1 cellular context compared by ENCODE assay signal in genomic region chr17:19398301-19399181, GRCh38.
TF ChIP-seq lines count a peak whose summit lies in the region.

No MANE protein-coding gene starts in this region.

TF ChIP-seq in K562, 482 proteins besides CTCF, POLR2A, EP300 and RAD21:
- TF ChIP-seq CEBPG (CRISPR knock-in tag; IDR thresholded peaks at IDR 0.05) (no peak), CEBPG (tag; conservative IDR thresholded peaks at IDR 0.05 in 1 of 2, IDR thresholded peaks at IDR 0.05 in 1 of 2) (no peak), ZC3H8 (IDR thresholded peaks at IDR 0.05) (no peak), NFIC (IDR thresholded peaks at IDR 0.05) (peak; percentile 51), RBM25 (IDR thresholded peaks at IDR 0.05; ENCODE audit: low read depth, low read length, severe bottlenecking) (peak; percentile 76), BCOR (IDR thresholded peaks at IDR 0.05) (0 out of 2 replicates have a peak, but pooled peaks have one; percentile 38), GTF3C2 (IDR thresholded peaks at IDR 0.05; ENCODE audit: borderline replicate concordance, extremely low read depth, insufficient read length) (no peak), KDM1A (IDR thresholded peaks at IDR 0.05) (0 out of 4 replicates have a peak, but pooled peaks of 1 of the 2 experiments have one; percentile 19), TEAD1 (CRISPR knock-in tag; IDR thresholded peaks at IDR 0.05) (no peak), KHSRP (IDR thresholded peaks at IDR 0.05) (no peak)
- TF ChIP-seq, protein P1, sequence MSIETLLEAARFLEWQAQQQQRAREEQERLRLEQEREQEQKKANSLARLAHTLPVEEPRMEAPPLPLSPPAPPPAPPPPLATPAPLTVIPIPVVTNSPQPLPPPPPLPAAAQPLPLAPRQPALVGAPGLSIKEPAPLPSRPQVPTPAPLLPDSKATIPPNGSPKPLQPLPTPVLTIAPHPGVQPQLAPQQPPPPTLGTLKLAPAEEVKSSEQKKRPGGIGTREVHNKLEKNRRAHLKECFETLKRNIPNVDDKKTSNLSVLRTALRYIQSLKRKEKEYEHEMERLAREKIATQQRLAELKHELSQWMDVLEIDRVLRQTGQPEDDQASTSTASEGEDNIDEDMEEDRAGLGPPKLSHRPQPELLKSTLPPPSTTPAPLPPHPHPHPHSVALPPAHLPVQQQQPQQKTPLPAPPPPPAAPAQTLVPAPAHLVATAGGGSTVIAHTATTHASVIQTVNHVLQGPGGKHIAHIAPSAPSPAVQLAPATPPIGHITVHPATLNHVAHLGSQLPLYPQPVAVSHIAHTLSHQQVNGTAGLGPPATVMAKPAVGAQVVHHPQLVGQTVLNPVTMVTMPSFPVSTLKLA (conservative IDR thresholded peaks at IDR 0.05) = no peak
- TF ChIP-seq, protein P2, sequence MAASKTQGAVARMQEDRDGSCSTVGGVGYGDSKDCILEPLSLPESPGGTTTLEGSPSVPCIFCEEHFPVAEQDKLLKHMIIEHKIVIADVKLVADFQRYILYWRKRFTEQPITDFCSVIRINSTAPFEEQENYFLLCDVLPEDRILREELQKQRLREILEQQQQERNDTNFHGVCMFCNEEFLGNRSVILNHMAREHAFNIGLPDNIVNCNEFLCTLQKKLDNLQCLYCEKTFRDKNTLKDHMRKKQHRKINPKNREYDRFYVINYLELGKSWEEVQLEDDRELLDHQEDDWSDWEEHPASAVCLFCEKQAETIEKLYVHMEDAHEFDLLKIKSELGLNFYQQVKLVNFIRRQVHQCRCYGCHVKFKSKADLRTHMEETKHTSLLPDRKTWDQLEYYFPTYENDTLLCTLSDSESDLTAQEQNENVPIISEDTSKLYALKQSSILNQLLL (CRISPR knock-in tag; IDR thresholded peaks at IDR 0.05; ENCODE audit: borderline replicate concordance) = no peak
- TF ChIP-seq, protein P3, sequence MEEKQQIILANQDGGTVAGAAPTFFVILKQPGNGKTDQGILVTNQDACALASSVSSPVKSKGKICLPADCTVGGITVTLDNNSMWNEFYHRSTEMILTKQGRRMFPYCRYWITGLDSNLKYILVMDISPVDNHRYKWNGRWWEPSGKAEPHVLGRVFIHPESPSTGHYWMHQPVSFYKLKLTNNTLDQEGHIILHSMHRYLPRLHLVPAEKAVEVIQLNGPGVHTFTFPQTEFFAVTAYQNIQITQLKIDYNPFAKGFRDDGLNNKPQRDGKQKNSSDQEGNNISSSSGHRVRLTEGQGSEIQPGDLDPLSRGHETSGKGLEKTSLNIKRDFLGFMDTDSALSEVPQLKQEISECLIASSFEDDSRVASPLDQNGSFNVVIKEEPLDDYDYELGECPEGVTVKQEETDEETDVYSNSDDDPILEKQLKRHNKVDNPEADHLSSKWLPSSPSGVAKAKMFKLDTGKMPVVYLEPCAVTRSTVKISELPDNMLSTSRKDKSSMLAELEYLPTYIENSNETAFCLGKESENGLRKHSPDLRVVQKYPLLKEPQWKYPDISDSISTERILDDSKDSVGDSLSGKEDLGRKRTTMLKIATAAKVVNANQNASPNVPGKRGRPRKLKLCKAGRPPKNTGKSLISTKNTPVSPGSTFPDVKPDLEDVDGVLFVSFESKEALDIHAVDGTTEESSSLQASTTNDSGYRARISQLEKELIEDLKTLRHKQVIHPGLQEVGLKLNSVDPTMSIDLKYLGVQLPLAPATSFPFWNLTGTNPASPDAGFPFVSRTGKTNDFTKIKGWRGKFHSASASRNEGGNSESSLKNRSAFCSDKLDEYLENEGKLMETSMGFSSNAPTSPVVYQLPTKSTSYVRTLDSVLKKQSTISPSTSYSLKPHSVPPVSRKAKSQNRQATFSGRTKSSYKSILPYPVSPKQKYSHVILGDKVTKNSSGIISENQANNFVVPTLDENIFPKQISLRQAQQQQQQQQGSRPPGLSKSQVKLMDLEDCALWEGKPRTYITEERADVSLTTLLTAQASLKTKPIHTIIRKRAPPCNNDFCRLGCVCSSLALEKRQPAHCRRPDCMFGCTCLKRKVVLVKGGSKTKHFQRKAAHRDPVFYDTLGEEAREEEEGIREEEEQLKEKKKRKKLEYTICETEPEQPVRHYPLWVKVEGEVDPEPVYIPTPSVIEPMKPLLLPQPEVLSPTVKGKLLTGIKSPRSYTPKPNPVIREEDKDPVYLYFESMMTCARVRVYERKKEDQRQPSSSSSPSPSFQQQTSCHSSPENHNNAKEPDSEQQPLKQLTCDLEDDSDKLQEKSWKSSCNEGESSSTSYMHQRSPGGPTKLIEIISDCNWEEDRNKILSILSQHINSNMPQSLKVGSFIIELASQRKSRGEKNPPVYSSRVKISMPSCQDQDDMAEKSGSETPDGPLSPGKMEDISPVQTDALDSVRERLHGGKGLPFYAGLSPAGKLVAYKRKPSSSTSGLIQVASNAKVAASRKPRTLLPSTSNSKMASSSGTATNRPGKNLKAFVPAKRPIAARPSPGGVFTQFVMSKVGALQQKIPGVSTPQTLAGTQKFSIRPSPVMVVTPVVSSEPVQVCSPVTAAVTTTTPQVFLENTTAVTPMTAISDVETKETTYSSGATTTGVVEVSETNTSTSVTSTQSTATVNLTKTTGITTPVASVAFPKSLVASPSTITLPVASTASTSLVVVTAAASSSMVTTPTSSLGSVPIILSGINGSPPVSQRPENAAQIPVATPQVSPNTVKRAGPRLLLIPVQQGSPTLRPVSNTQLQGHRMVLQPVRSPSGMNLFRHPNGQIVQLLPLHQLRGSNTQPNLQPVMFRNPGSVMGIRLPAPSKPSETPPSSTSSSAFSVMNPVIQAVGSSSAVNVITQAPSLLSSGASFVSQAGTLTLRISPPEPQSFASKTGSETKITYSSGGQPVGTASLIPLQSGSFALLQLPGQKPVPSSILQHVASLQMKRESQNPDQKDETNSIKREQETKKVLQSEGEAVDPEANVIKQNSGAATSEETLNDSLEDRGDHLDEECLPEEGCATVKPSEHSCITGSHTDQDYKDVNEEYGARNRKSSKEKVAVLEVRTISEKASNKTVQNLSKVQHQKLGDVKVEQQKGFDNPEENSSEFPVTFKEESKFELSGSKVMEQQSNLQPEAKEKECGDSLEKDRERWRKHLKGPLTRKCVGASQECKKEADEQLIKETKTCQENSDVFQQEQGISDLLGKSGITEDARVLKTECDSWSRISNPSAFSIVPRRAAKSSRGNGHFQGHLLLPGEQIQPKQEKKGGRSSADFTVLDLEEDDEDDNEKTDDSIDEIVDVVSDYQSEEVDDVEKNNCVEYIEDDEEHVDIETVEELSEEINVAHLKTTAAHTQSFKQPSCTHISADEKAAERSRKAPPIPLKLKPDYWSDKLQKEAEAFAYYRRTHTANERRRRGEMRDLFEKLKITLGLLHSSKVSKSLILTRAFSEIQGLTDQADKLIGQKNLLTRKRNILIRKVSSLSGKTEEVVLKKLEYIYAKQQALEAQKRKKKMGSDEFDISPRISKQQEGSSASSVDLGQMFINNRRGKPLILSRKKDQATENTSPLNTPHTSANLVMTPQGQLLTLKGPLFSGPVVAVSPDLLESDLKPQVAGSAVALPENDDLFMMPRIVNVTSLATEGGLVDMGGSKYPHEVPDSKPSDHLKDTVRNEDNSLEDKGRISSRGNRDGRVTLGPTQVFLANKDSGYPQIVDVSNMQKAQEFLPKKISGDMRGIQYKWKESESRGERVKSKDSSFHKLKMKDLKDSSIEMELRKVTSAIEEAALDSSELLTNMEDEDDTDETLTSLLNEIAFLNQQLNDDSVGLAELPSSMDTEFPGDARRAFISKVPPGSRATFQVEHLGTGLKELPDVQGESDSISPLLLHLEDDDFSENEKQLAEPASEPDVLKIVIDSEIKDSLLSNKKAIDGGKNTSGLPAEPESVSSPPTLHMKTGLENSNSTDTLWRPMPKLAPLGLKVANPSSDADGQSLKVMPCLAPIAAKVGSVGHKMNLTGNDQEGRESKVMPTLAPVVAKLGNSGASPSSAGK (IDR thresholded peaks at IDR 0.05) = no peak
